20 cellular contexts compared by ENCODE assay signal in genomic region chr12:101186291-101186690, GRCh38. TPM values are rescaled to one million over a fixed set of nuclear protein-coding genes. Genes with fewer than 3 reads are reported as not detected.
"Had no signal": no experiment of that assay in that cellular context is flagged by ENCODE, and none has a peak within 500 bp of the region (broad histone marks: within the 10 kb centered on the region; RNA-seq: fewer than 3 reads in every experiment).

No MANE protein-coding gene starts in this region.

- H3K4me3 ChIP-seq: transverse colon, vagina had no signal

- H3K9me3 ChIP-seq: transverse colon, vagina had no signal

- DNase-seq: activated CD4-positive, alpha-beta T cell treated with anti-CD3 and anti-CD28 coated beads, Interleukin-2, amount 50 U/mL, for 1 hour; activated naive CD4-positive, alpha-beta T cell treated with Interleukin-2 at 50 U/mL for 16 hours; activated T-cell treated with anti-CD3 and anti-CD28 coated beads for 4 hours; aorta; cerebellar nuclear complex; effector CD8-positive, alpha-beta T cell; foreskin melanocyte; head of caudate nucleus; kidney glomerular epithelial cell; left ventricle myocardium superior; nucleus accumbens; stimulated activated CD4-positive, alpha-beta T cell treated with anti-CD3 and anti-CD28 coated beads, Interleukin-2, amount 100 ng/mL, for 48 hours; stimulated activated naive B cell treated with anti-CD40 and anti-IgM and Interleukin-4, amounts not matched to agents 10 μg/mL and 1 μg/mL and 100 μg/mL, for 72 hours; transverse colon had no signal

- H3K27me3 ChIP-seq: transverse colon, vagina had no signal

- H3K4me1 ChIP-seq: transverse colon, vagina had no signal

- H3K36me3 ChIP-seq: transverse colon, vagina had no signal

- H3K27ac ChIP-seq: transverse colon, vagina had no signal

- ATAC-seq: activated CD4-positive, CD25-positive, alpha-beta regulatory T cell treated with anti-CD3 and anti-CD28 coated beads, Interleukin-2, amount 50 U/mL, for 24 hours; left ventricle myocardium superior; stimulated activated naive B cell treated with anti-CD40 and anti-IgM and Interleukin-4, amounts not matched to agents 10 μg/mL and 1 μg/mL and 100 μg/mL, for 72 hours had no signal

RNA-seq across cellular contexts. Expression of gene SLC5A8, which starts 23.7 kb away (rescaled TPM):
- total RNA-seq: aorta, endothelial cell of umbilical vein, fibroblast of lung, left ventricle myocardium superior, mesenteric fat pad, posterior vena cava, vagina had no signal
- polyA plus RNA-seq: aorta, endothelial cell of umbilical vein, fibroblast of lung had no signal
